Comparison of ENCODE assay signal across 16 cellular contexts in genomic region chr4:109665783-109666455, GRCh38. TPM values are rescaled to one million over a fixed set of nuclear protein-coding genes. Genes with fewer than 3 reads are reported as not detected.
DNase-seq lines count a peak whose midpoint lies in the region; ATAC-seq, FAIRE-seq and TF ChIP-seq lines count a peak whose summit lies in the region.
"Had no signal": no experiment of that assay in that cellular context is flagged by ENCODE, and none has a peak within 500 bp of the region (broad histone marks: within the 10 kb centered on the region; RNA-seq: fewer than 3 reads in every experiment).

No MANE protein-coding gene starts in this region.

- no peak for DNase-seq in CD4-positive, CD25-positive, alpha-beta regulatory T cell
- peak; percentile 15 for DNase-seq in DMS153 treated with DMSO at 0.1 percent for 48 hours (lab: John Stamatoyannopoulos, UW; ENCODE audit: unreplicated experiment)
- peak; percentile 6 to 36 for DNase-seq in NCI-H446 (lab: John Stamatoyannopoulos, UW)
- DNase-seq in central memory CD8-positive, alpha-beta T cell (ENCODE audit: low spot score in 2 of 2): no peak
- no peak for DNase-seq in kidney
- no peak for DNase-seq in prostate gland (ENCODE audit: low spot score)
- DNase-seq: activated CD4-positive, CD25-positive, alpha-beta regulatory T cell; effector memory CD8-positive, alpha-beta T cell; KBM-7; left ventricle myocardium inferior; MV-4-11; nucleus accumbens; right cardiac atrium had no signal

- H3K27me3 Mint-ChIP-seq in CD4-positive, CD25-positive, alpha-beta regulatory T cell: no peaks in the 10 kb centered on the region
- H3K27me3 Mint-ChIP-seq in central memory CD8-positive, alpha-beta T cell: no peaks in the 10 kb centered on the region
- H3K27me3 Mint-ChIP-seq: effector memory CD8-positive, alpha-beta T cell had no signal

- no peak overlapping the region for H3K9ac ChIP-seq in kidney (ENCODE audit: low read length in 2 of 2)

- H3K9me3 Mint-ChIP-seq in CD4-positive, CD25-positive, alpha-beta regulatory T cell: no peaks in the 10 kb centered on the region
- H3K9me3 Mint-ChIP-seq in central memory CD8-positive, alpha-beta T cell: no peaks in the 10 kb centered on the region
- H3K9me3 Mint-ChIP-seq: effector memory CD8-positive, alpha-beta T cell had no signal

- no peak overlapping the region for H3K27ac ChIP-seq in CD4-positive, CD25-positive, alpha-beta regulatory T cell (ENCODE audit: insufficient read depth, low read length, poor library complexity, severe bottlenecking)
- H3K27ac ChIP-seq in kidney (ENCODE audit: low read depth in 2 of 2, low read length in 2 of 2) (no peak overlapping the region), prostate gland (no peak overlapping the region)
- H3K27ac ChIP-seq: left ventricle myocardium inferior had no signal

- H3K4me3 Mint-ChIP-seq in CD4-positive, CD25-positive, alpha-beta regulatory T cell: peak overlapping the region in 1 of 4 donors; percentile 36
- no peak overlapping the region for H3K4me3 Mint-ChIP-seq in central memory CD8-positive, alpha-beta T cell
- H3K4me3 Mint-ChIP-seq: effector memory CD8-positive, alpha-beta T cell had no signal

- intact Hi-C loops in kidney (cut with DNase I): no loop called here
- intact Hi-C loops in prostate gland (cut with DNase I): no loop called here

- H3K27me3 ChIP-seq in CD4-positive, CD25-positive, alpha-beta regulatory T cell (ENCODE audit: control insufficient read depth, insufficient read depth, low read length): no peaks in the 10 kb centered on the region
- H3K27me3 ChIP-seq in prostate gland (replicated peaks; ENCODE audit: insufficient read depth): no peaks in the 10 kb centered on the region

- no peak overlapping the region for H3K4me3 ChIP-seq in CD4-positive, CD25-positive, alpha-beta regulatory T cell (ENCODE audit: low read depth, low read length)
- H3K4me3 ChIP-seq in kidney (ENCODE audit: low read length in 2 of 2) (no peak overlapping the region), prostate gland (no peak overlapping the region)
- H3K4me3 ChIP-seq: left ventricle myocardium inferior had no signal

- no peak for FAIRE-seq in kidney (lab: Jason Lieb, UNC)
- FAIRE-seq: H1, RCC 7860 had no signal

- H3K27ac Mint-ChIP-seq in CD4-positive, CD25-positive, alpha-beta regulatory T cell: peak overlapping the region; percentile 33 to 72 (median 53)
- H3K27ac Mint-ChIP-seq in central memory CD8-positive, alpha-beta T cell (ENCODE audit: low read depth): peak overlapping the region; percentile 7

- TF ChIP-seq CTCF in kidney (IDR thresholded peaks at IDR 0.05; ENCODE audit: borderline replicate concordance, extremely low read depth, insufficient read depth) (no peak), prostate gland (IDR thresholded peaks at IDR 0.05) (no peak)

- no peak for TF ChIP-seq POLR2A in prostate gland (IDR thresholded peaks at IDR 0.05)

- WGBS in prostate gland: 71% methylated on average over 5 of the region's 5 CpGs

- H3K4me1 ChIP-seq in CD4-positive, CD25-positive, alpha-beta regulatory T cell (ENCODE audit: control insufficient read depth, insufficient read depth, low read length, poor library complexity, severe bottlenecking): peaks cover 6% of the 10 kb centered on the region
- no peaks in the 10 kb centered on the region for H3K4me1 ChIP-seq in kidney (ENCODE audit: control insufficient read depth in 1 of 2, insufficient read depth in 1 of 2, low read depth in 1 of 2, low read length in 2 of 2)
- no peaks in the 10 kb centered on the region for H3K4me1 ChIP-seq in prostate gland (replicated peaks)

- peaks cover 0 to 2% of the 10 kb centered on the region in 2 experiments for H3K9me3 ChIP-seq in CD4-positive, CD25-positive, alpha-beta regulatory T cell (ENCODE audit: control insufficient read depth in 2 of 2, low read length in 2 of 2)
- no peaks in the 10 kb centered on the region for H3K9me3 ChIP-seq in kidney (ENCODE audit: control insufficient read depth in 1 of 2, low read length in 2 of 2)
- H3K9me3 ChIP-seq in prostate gland: no peaks in the 10 kb centered on the region

- H3K4me1 Mint-ChIP-seq in CD4-positive, CD25-positive, alpha-beta regulatory T cell: peaks cover 34 to 71% (median 45%) of the 10 kb centered on the region in 4 donors
- H3K4me1 Mint-ChIP-seq in central memory CD8-positive, alpha-beta T cell: peaks cover 48% of the 10 kb centered on the region

- peaks cover 32% of the 10 kb centered on the region for H3K36me3 Mint-ChIP-seq in CD4-positive, CD25-positive, alpha-beta regulatory T cell
- peaks cover 18% of the 10 kb centered on the region for H3K36me3 Mint-ChIP-seq in central memory CD8-positive, alpha-beta T cell (ENCODE audit: insufficient read depth)

- H3K36me3 ChIP-seq in CD4-positive, CD25-positive, alpha-beta regulatory T cell (ENCODE audit: control insufficient read depth, insufficient read depth, low read length): peaks cover 39% of the 10 kb centered on the region
- H3K36me3 ChIP-seq in kidney (ENCODE audit: control insufficient read depth in 1 of 2, insufficient read depth in 2 of 2, low read length in 2 of 2) (no peaks in the 10 kb centered on the region), prostate gland (no peaks in the 10 kb centered on the region)
- H3K36me3 ChIP-seq: left ventricle myocardium inferior had no signal

- no peak for ATAC-seq in CD4-positive, CD25-positive, alpha-beta regulatory T cell (ENCODE audit: low read depth in 2 of 2)
- ATAC-seq in central memory CD8-positive, alpha-beta T cell (replicated peaks; ENCODE audit: extremely low read depth, poor library complexity, severe bottlenecking): no peak
- no peak for ATAC-seq in esophagus mucosa
- ATAC-seq: effector memory CD8-positive, alpha-beta T cell; right cardiac atrium had no signal

RNA-seq across cellular contexts. Expression of gene CASP6, which starts 37.3 kb away (rescaled TPM):
- 21.9 TPM for total RNA-seq in CD4-positive, CD25-positive, alpha-beta regulatory T cell
- polyA plus RNA-seq in CD4-positive, CD25-positive, alpha-beta regulatory T cell: 10 to 100 TPM; 64.5 to 88.4 (median 72.7) TPM
- total RNA-seq in esophagus mucosa: 15.8 TPM
- 21.6 TPM for total RNA-seq in kidney
- 20.7 TPM for polyA plus RNA-seq in kidney (ENCODE audit: insufficient read depth, low read depth, low replicate concordance)
- 10 to 100 TPM; 17.6 to 37.0 TPM for total RNA-seq in prostate gland

Comparison
In these comparisons a context has a peak if more than half of its experiments do, and no peak if none do; other contexts are left out.
1. DNase-seq: peak in DMS153 treated with DMSO at 0.1 percent for 48 hours (single experiment) and NCI-H446 (2 of 2); none in CD4-positive, CD25-positive, alpha-beta regulatory T cell (0 of 3), central memory CD8-positive, alpha-beta T cell (0 of 2), kidney (single experiment) and prostate gland (single experiment).